ENCODE assay signal across 8 cellular contexts in genomic region chr2:219552382-219553167, GRCh38. TPM values are rescaled to one million over a fixed set of nuclear protein-coding genes. Genes with fewer than 3 reads are reported as not detected.
DNase-seq lines count a peak whose midpoint lies in the region; ATAC-seq and TF ChIP-seq lines count a peak whose summit lies in the region.

No MANE protein-coding gene starts in this region.

- no peaks in the 10 kb centered on the region for H3K36me3 Mint-ChIP-seq in activated CD4-positive, alpha-beta T cell treated with anti-CD3 and anti-CD28 coated beads, Interleukin-2, amount 10 ng/mL, durations not matched to agents 24 days and 14 days (ENCODE audit: low read depth)

- H3K27ac ChIP-seq in colonic mucosa: no peak overlapping the region

- intact Hi-C loops in activated CD4-positive, alpha-beta T cell treated with anti-CD3 and anti-CD28 coated beads, Interleukin-2, amount 10 ng/mL, durations not matched to agents 24 days and 14 days (cut with micrococcal nuclease): loop anchor here (1.0 kb wide), 4 partner anchors 9 to 164 kb away; partner anchors contain the start of genes CHPF, GMPPA and STK11IP
- intact Hi-C loops in colonic mucosa (cut with DNase I): no loop called here

- ATAC-seq in HG02973 (IDR thresholded peaks at IDR 0.05; ENCODE audit: unreplicated experiment): peak; percentile 88
- ATAC-seq in left lobe of liver: peak; percentile 96

- no peaks in the 10 kb centered on the region for H3K9me3 Mint-ChIP-seq in activated CD4-positive, alpha-beta T cell treated with anti-CD3 and anti-CD28 coated beads, Interleukin-2, amount 10 ng/mL, durations not matched to agents 24 days and 14 days

- peak overlapping the region; percentile 88 for H3K4me3 Mint-ChIP-seq in activated CD4-positive, alpha-beta T cell treated with anti-CD3 and anti-CD28 coated beads, Interleukin-2, amount 10 ng/mL, durations not matched to agents 24 days and 14 days

- DNase-seq in NCI-H187 (lab: John Stamatoyannopoulos, UW): peak; percentile 38 to 46
- no peak for DNase-seq in NCI-H187 treated with DMSO at 0.1 percent for 48 hours (lab: John Stamatoyannopoulos, UW)
- DNase-seq in NCI-H2171 treated with DMSO at 0.1 percent for 48 hours (lab: John Stamatoyannopoulos, UW): peak; percentile 84
- peak; percentile 96 for DNase-seq in activated CD4-positive, alpha-beta T cell treated with anti-CD3 and anti-CD28 coated beads, Interleukin-2, amount 10 ng/mL, durations not matched to agents 24 days and 14 days
- DNase-seq in colonic mucosa: peak; percentile 91
- peak; percentile 86 for DNase-seq in left lobe of liver (ENCODE audit: low spot score)
- DNase-seq in stimulated activated CD4-positive, alpha-beta T cell treated with anti-CD3 and anti-CD28 coated beads, Interleukin-1b, Interleukin-23, amount 100 ng/mL, for 4 hours (ENCODE audit: low read depth in 2 of 2): peak; percentile 68 to 81

- peaks cover 4% of the 10 kb centered on the region for H3K4me1 ChIP-seq in colonic mucosa

- peaks cover 5% of the 10 kb centered on the region for H3K4me1 Mint-ChIP-seq in activated CD4-positive, alpha-beta T cell treated with anti-CD3 and anti-CD28 coated beads, Interleukin-2, amount 10 ng/mL, durations not matched to agents 24 days and 14 days

- H3K36me3 ChIP-seq in colonic mucosa: no peaks in the 10 kb centered on the region

- peak overlapping the region; percentile 60 for H3K4me3 ChIP-seq in colonic mucosa

- H3K27me3 Mint-ChIP-seq in activated CD4-positive, alpha-beta T cell treated with anti-CD3 and anti-CD28 coated beads, Interleukin-2, amount 10 ng/mL, durations not matched to agents 24 days and 14 days: peaks cover 23% of the 10 kb centered on the region

- no peak for TF ChIP-seq CTCF in colonic mucosa (IDR thresholded peaks at IDR 0.05)

- H3K9ac ChIP-seq in colonic mucosa (ENCODE audit: low read depth in 2 of 2, low read length in 2 of 2): peak overlapping the region in 1 of 2 donors; percentile 56

- peak overlapping the region; percentile 58 for H3K27ac Mint-ChIP-seq in activated CD4-positive, alpha-beta T cell treated with anti-CD3 and anti-CD28 coated beads, Interleukin-2, amount 10 ng/mL, durations not matched to agents 24 days and 14 days

- H3K27me3 ChIP-seq in colonic mucosa: peaks cover 8% of the 10 kb centered on the region

- no peaks in the 10 kb centered on the region for H3K9me3 ChIP-seq in colonic mucosa

RNA-seq across cellular contexts. Expression of gene TMEM198, which starts 8.7 kb away (rescaled TPM):
- total RNA-seq in activated CD4-positive, alpha-beta T cell treated with anti-CD3 and anti-CD28 coated beads, Interleukin-2, amount 10 ng/mL, durations not matched to agents 24 days and 14 days: 3.1 and 3.4 TPM in 2 replicates
- total RNA-seq in colonic mucosa: 1 to 10 TPM; 1.7 to 2.9 TPM
- 2.1 TPM for total RNA-seq in left lobe of liver

RNA-seq across cellular contexts. Expression of gene CHPF, which starts 9.0 kb away (rescaled TPM):
- 37.8 and 38.3 TPM in 2 replicates for total RNA-seq in activated CD4-positive, alpha-beta T cell treated with anti-CD3 and anti-CD28 coated beads, Interleukin-2, amount 10 ng/mL, durations not matched to agents 24 days and 14 days
- 10 to 100 TPM; 43.1 to 43.5 TPM for total RNA-seq in colonic mucosa
- 55.1 TPM for total RNA-seq in left lobe of liver

RNA-seq across cellular contexts. Expression of gene OBSL1, which starts 18.8 kb away (rescaled TPM):
- total RNA-seq in activated CD4-positive, alpha-beta T cell treated with anti-CD3 and anti-CD28 coated beads, Interleukin-2, amount 10 ng/mL, durations not matched to agents 24 days and 14 days: 0.26 and 0.47 TPM in 2 replicates
- total RNA-seq in colonic mucosa (10 to 100 TPM in 1 of 2 donors, 1 to 10 TPM in 1; 9.9 to 13.2 TPM), left lobe of liver (43.6 TPM)

RNA-seq across cellular contexts. Expression of gene INHA, which starts 19.5 kb away (rescaled TPM):
- not detected in 2 replicates for total RNA-seq in activated CD4-positive, alpha-beta T cell treated with anti-CD3 and anti-CD28 coated beads, Interleukin-2, amount 10 ng/mL, durations not matched to agents 24 days and 14 days
- total RNA-seq in colonic mucosa (not detected), left lobe of liver (0.20 TPM)

RNA-seq across cellular contexts. Expression of gene ASIC4, which starts 38.3 kb away (rescaled TPM):
- not detected in 2 replicates for total RNA-seq in activated CD4-positive, alpha-beta T cell treated with anti-CD3 and anti-CD28 coated beads, Interleukin-2, amount 10 ng/mL, durations not matched to agents 24 days and 14 days
- total RNA-seq in colonic mucosa: under 1 TPM in 1 of 2 donors, not detected in 1; 0.12 TPM
- total RNA-seq in left lobe of liver: 0.05 TPM
